16 cellular contexts compared by ENCODE assay signal in genomic region chr16:56330476-56330875, GRCh38.
"Had no signal": no experiment of that assay in that cellular context is flagged by ENCODE, and none has a peak within 500 bp of the region (broad histone marks: within the 10 kb centered on the region; RNA-seq: fewer than 3 reads in every experiment).

No MANE protein-coding gene starts in this region.

- H3K9me3 ChIP-seq: adrenal gland, tibial artery had no signal

- H3K27ac ChIP-seq: adrenal gland, tibial artery had no signal

- H3K36me3 ChIP-seq: adrenal gland had no signal

- ATAC-seq: activated CD4-positive, CD25-positive, alpha-beta regulatory T cell treated with anti-CD3 and anti-CD28 coated beads, Interleukin-2, amount 50 U/mL, for 24 hours; activated naive CD4-positive, alpha-beta T cell treated with anti-CD3 and anti-CD28 coated beads, Interleukin-2, amount 50 U/mL, for 72 hours; activated T-cell treated with anti-CD3 and anti-CD28 coated beads, Interleukin-2, amount 50 U/mL, for 4 hours; T-cell had no signal

- H3K27me3 ChIP-seq: adrenal gland, tibial artery had no signal

- H3K4me3 ChIP-seq: adrenal gland, tibial artery had no signal

- FAIRE-seq: kidney, urothelium cell line had no signal

- H3K4me1 ChIP-seq: adrenal gland, tibial artery had no signal

- DNase-seq: activated CD4-positive, alpha-beta T cell treated with anti-CD3 and anti-CD28 coated beads, Interleukin-2, amount 50 U/mL, for 1 hour; activated CD8-positive, alpha-beta memory T cell treated with anti-CD3 and anti-CD28 coated beads, Interleukin-2, amount 50 U/mL, for 4 hours; activated gamma-delta T cell; activated T-cell treated with anti-CD3 and anti-CD28 coated beads, Interleukin-2, amount 50 U/mL, for 4 hours; adrenal gland; dermis blood vessel endothelial cell; foreskin melanocyte; kidney; retina; stimulated activated naive CD4-positive, alpha-beta T cell; T-cell; T-helper 9 cell; tibial artery had no signal
